Comparison of ENCODE assay signal across 19 cellular contexts in genomic region chr11:62260261-62260953, GRCh38. TPM values are rescaled to one million over a fixed set of nuclear protein-coding genes. Genes with fewer than 3 reads are reported as not detected.
DNase-seq lines count a peak whose midpoint lies in the region; ATAC-seq lines count a peak whose summit lies in the region.
"Had no signal": no experiment of that assay in that cellular context is flagged by ENCODE, and none has a peak within 500 bp of the region (broad histone marks: within the 10 kb centered on the region; RNA-seq: fewer than 3 reads in every experiment).

No MANE protein-coding gene starts in this region.

- peaks cover 22% of the 10 kb centered on the region for H3K27me3 Mint-ChIP-seq in activated CD4-positive, alpha-beta T cell treated with anti-CD3 and anti-CD28 coated beads, Interleukin-2, amount 10 ng/mL, durations not matched to agents 24 days and 14 days

- H4K8ac ChIP-seq in mesendoderm (ENCODE audit: low read depth, low read length): no peak overlapping the region

- peak; percentile 36 for DNase-seq in activated CD4-positive, alpha-beta T cell treated with anti-CD3 and anti-CD28 coated beads, Interleukin-2, amount 10 ng/mL, durations not matched to agents 24 days and 14 days
- no peak for DNase-seq in activated CD4-positive, alpha-beta T cell treated with anti-CD3 and anti-CD28 coated beads for 48 hours
- DNase-seq in NCI-H1417 (lab: John Stamatoyannopoulos, UW) (peak in 2 of 3 experiments; percentile 21 to 77), NT2/D1 (ENCODE audit: low read depth, low spot score) (peak; percentile 13), mesendoderm (peak; percentile 35), AG20443 (ENCODE audit: low spot score) (no peak)
- DNase-seq: BE2C; C1 segment of cervical spinal cord; CD4-positive, CD25-positive, alpha-beta regulatory T cell; CD8-positive, alpha-beta memory T cell; COR-L47; DMS 273 treated with DMSO at 0.1 percent for 48 hours; DMS79; GDM1 had no signal

- no peak overlapping the region for H2BK15ac ChIP-seq in mesendoderm (replicated peaks; ENCODE audit: low read depth)

- no peak overlapping the region for H3K4me3 Mint-ChIP-seq in activated CD4-positive, alpha-beta T cell treated with anti-CD3 and anti-CD28 coated beads, Interleukin-2, amount 10 ng/mL, durations not matched to agents 24 days and 14 days
- H3K4me3 Mint-ChIP-seq: CD4-positive, CD25-positive, alpha-beta regulatory T cell; CD8-positive, alpha-beta memory T cell had no signal

- H3K4me1 ChIP-seq in NT2/D1 (ENCODE audit: insufficient read depth, insufficient read length) (no peaks in the 10 kb centered on the region), mesendoderm (ENCODE audit: control insufficient read depth, low read depth, low read length) (no peaks in the 10 kb centered on the region)
- H3K4me1 ChIP-seq: BE2C, HAP-1 had no signal

- H2AK5ac ChIP-seq in mesendoderm (ENCODE audit: low read length): no peak overlapping the region

- H3K9me3 Mint-ChIP-seq in activated CD4-positive, alpha-beta T cell treated with anti-CD3 and anti-CD28 coated beads, Interleukin-2, amount 10 ng/mL, durations not matched to agents 24 days and 14 days: no peaks in the 10 kb centered on the region

- H3K79me1 ChIP-seq in mesendoderm (ENCODE audit: low read length): no peaks in the 10 kb centered on the region

- ATAC-seq in GM19328 (IDR thresholded peaks at IDR 0.05; ENCODE audit: unreplicated experiment): no peak

- H3K27me3 ChIP-seq in NT2/D1 (ENCODE audit: insufficient read depth, insufficient read length) (no peaks in the 10 kb centered on the region), mesendoderm (ENCODE audit: insufficient read depth, low read length, poor library complexity) (no peaks in the 10 kb centered on the region)
- H3K27me3 ChIP-seq: BE2C had no signal

- H4K5ac ChIP-seq in mesendoderm (ENCODE audit: low read length): no peak overlapping the region

- no peak overlapping the region for H3K18ac ChIP-seq in mesendoderm (ENCODE audit: low read length)

- H3K4me3 ChIP-seq in NT2/D1 (ENCODE audit: insufficient read length, low read depth) (no peak overlapping the region), mesendoderm (ENCODE audit: low read length) (no peak overlapping the region)
- H3K4me3 ChIP-seq: HAP-1 had no signal

- no peaks in the 10 kb centered on the region for H3K79me2 ChIP-seq in mesendoderm (ENCODE audit: control insufficient read depth, insufficient read depth, low read length)

- no peak overlapping the region for H3K4me2 ChIP-seq in mesendoderm (ENCODE audit: low read length)

- no peak overlapping the region for H3K4ac ChIP-seq in mesendoderm (ENCODE audit: low read depth, low read length)

- no peak overlapping the region for H3K56ac ChIP-seq in mesendoderm (ENCODE audit: low read length)

- intact Hi-C loops in activated CD4-positive, alpha-beta T cell treated with anti-CD3 and anti-CD28 coated beads, Interleukin-2, amount 10 ng/mL, durations not matched to agents 24 days and 14 days (cut with micrococcal nuclease): no loop called here

- no peak overlapping the region for H3K27ac ChIP-seq in mesendoderm (ENCODE audit: low read depth, low read length)

- H3K4me1 Mint-ChIP-seq in activated CD4-positive, alpha-beta T cell treated with anti-CD3 and anti-CD28 coated beads, Interleukin-2, amount 10 ng/mL, durations not matched to agents 24 days and 14 days: peaks cover 7% of the 10 kb centered on the region
- H3K4me1 Mint-ChIP-seq: CD4-positive, CD25-positive, alpha-beta regulatory T cell; CD8-positive, alpha-beta memory T cell had no signal

- no peaks in the 10 kb centered on the region for H3K36me3 ChIP-seq in NT2/D1 (ENCODE audit: insufficient read depth, insufficient read length, low read length)
- no peaks in the 10 kb centered on the region for H3K36me3 ChIP-seq in mesendoderm (ENCODE audit: control insufficient read depth, insufficient read depth, low read length)
- H3K36me3 ChIP-seq: BE2C, HAP-1 had no signal

- H3K23ac ChIP-seq in mesendoderm (ENCODE audit: low read length): no peak overlapping the region

- H2BK5ac ChIP-seq in mesendoderm (ENCODE audit: low read length): no peak overlapping the region

- no peaks in the 10 kb centered on the region for H3K36me3 Mint-ChIP-seq in activated CD4-positive, alpha-beta T cell treated with anti-CD3 and anti-CD28 coated beads, Interleukin-2, amount 10 ng/mL, durations not matched to agents 24 days and 14 days (ENCODE audit: low read depth)
- H3K36me3 Mint-ChIP-seq: CD4-positive, CD25-positive, alpha-beta regulatory T cell; CD8-positive, alpha-beta memory T cell had no signal

- H3K27ac Mint-ChIP-seq in activated CD4-positive, alpha-beta T cell treated with anti-CD3 and anti-CD28 coated beads, Interleukin-2, amount 10 ng/mL, durations not matched to agents 24 days and 14 days: no peak overlapping the region
- H3K27ac Mint-ChIP-seq: CD4-positive, CD25-positive, alpha-beta regulatory T cell; CD8-positive, alpha-beta memory T cell had no signal

- H3K9me3 ChIP-seq in NT2/D1 (ENCODE audit: insufficient read depth, low read length): no peaks in the 10 kb centered on the region
- H3K9me3 ChIP-seq: BE2C, HAP-1 had no signal

- H3K9ac ChIP-seq in NT2/D1 (ENCODE audit: insufficient read length, low read depth) (no peak overlapping the region), mesendoderm (ENCODE audit: low read length) (no peak overlapping the region)

- no CpG with 5 or more reads among the region's 6 CpGs for WGBS in mesendoderm (ENCODE audit: extremely low coverage, insufficient coverage, low lambda C conversion rate)

- H2BK120ac ChIP-seq in mesendoderm (ENCODE audit: low read depth, low read length): no peak overlapping the region

RNA-seq across cellular contexts. Expression of gene SCGB2A2, which starts 9.6 kb away (rescaled TPM):
- total RNA-seq in activated CD4-positive, alpha-beta T cell treated with anti-CD3 and anti-CD28 coated beads, Interleukin-2, amount 10 ng/mL, durations not matched to agents 24 days and 14 days: not detected in 2 replicates
- not detected for polyA plus RNA-seq in mesendoderm (2013, experiment 1 of 2)
- not detected for polyA plus RNA-seq in mesendoderm (2013, experiment 2 of 2)
- total RNA-seq: A172; CD4-positive, CD25-positive, alpha-beta regulatory T cell; CD8-positive, alpha-beta memory T cell; Daoy; H4 had no signal
- polyA plus RNA-seq: CD4-positive, CD25-positive, alpha-beta regulatory T cell; CD8-positive, alpha-beta memory T cell had no signal

RNA-seq across cellular contexts. Expression of gene SCGB1D2, which starts 18.4 kb away (rescaled TPM):
- not detected in 2 replicates for total RNA-seq in activated CD4-positive, alpha-beta T cell treated with anti-CD3 and anti-CD28 coated beads, Interleukin-2, amount 10 ng/mL, durations not matched to agents 24 days and 14 days
- polyA plus RNA-seq in mesendoderm (2013, experiment 1 of 2): not detected
- not detected for polyA plus RNA-seq in mesendoderm (2013, experiment 2 of 2)
- total RNA-seq: A172; CD4-positive, CD25-positive, alpha-beta regulatory T cell; CD8-positive, alpha-beta memory T cell; Daoy; H4 had no signal
- polyA plus RNA-seq: CD4-positive, CD25-positive, alpha-beta regulatory T cell; CD8-positive, alpha-beta memory T cell had no signal

RNA-seq across cellular contexts. Expression of gene SCGB1D4, which starts 38.5 kb away (rescaled TPM):
- not detected in 2 replicates for total RNA-seq in activated CD4-positive, alpha-beta T cell treated with anti-CD3 and anti-CD28 coated beads, Interleukin-2, amount 10 ng/mL, durations not matched to agents 24 days and 14 days
- polyA plus RNA-seq in mesendoderm (2013, experiment 1 of 2): not detected
- not detected for polyA plus RNA-seq in mesendoderm (2013, experiment 2 of 2)
- total RNA-seq: A172; CD4-positive, CD25-positive, alpha-beta regulatory T cell; CD8-positive, alpha-beta memory T cell; Daoy; H4 had no signal
- polyA plus RNA-seq: CD4-positive, CD25-positive, alpha-beta regulatory T cell; CD8-positive, alpha-beta memory T cell had no signal

RNA-seq across cellular contexts. Expression of gene SCGB2A1, which starts 51.9 kb away (rescaled TPM):
- not detected in 2 replicates for total RNA-seq in activated CD4-positive, alpha-beta T cell treated with anti-CD3 and anti-CD28 coated beads, Interleukin-2, amount 10 ng/mL, durations not matched to agents 24 days and 14 days
- polyA plus RNA-seq in mesendoderm (2013, experiment 1 of 2): not detected
- not detected for polyA plus RNA-seq in mesendoderm (2013, experiment 2 of 2)
- total RNA-seq: A172; CD4-positive, CD25-positive, alpha-beta regulatory T cell; CD8-positive, alpha-beta memory T cell; Daoy; H4 had no signal
- polyA plus RNA-seq: CD4-positive, CD25-positive, alpha-beta regulatory T cell; CD8-positive, alpha-beta memory T cell had no signal

Comparison
In these comparisons a context has a peak if more than half of its experiments do, and no peak if none do; other contexts are left out.
1. DNase-seq: peak in activated CD4-positive, alpha-beta T cell treated with anti-CD3 and anti-CD28 coated beads, Interleukin-2, amount 10 ng/mL, durations not matched to agents 24 days and 14 days (single experiment), NCI-H1417 (2 of 3), NT2/D1 (single experiment) and mesendoderm (single experiment); none in activated CD4-positive, alpha-beta T cell treated with anti-CD3 and anti-CD28 coated beads for 48 hours (single experiment) and AG20443 (single experiment).